In the genomic region with DNA sequence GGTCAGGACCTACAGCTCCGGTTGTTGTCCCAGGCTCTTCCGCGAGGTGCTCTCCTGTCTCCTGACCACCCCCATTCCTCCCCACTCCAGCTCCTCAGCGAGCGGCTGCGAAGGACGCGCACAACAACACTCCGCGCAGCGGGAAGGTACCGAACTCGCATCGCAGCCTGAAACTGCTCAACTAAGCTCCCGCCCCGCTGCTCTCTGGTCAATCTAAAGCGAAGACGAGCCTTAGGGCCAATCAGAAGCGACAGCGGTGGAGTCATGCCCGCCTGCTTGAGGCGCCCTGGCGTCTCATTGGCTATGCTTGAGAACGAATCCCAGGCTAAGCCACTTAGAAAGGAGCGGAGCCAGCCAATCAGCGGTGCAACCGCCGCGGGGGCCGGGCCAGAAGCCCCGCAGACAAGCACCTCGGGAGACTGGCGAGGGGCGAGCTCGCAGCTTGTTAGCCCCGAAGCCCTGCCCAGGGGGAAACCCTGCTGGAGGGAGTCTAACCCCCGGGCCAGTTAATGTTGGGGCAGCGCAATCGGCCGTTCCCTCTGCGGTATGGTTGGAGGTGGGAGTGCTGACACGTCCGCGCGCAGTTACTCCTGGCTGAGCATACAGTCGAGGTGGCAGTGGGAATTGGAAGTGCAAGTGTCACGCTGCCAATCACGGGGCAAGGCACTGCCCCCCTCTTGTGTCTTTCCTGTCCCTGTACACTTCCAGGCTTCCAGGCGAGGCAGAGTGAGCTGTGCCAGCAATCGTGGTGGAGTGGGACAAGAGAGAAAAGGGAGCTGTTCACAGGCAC, we compare ENCODE assay signal across 8 cellular contexts. TPM values are rescaled to one million over a fixed set of nuclear protein-coding genes. Genes with fewer than 3 reads are reported as not detected.
DNase-seq lines count a peak whose midpoint lies in the region; ATAC-seq and TF ChIP-seq lines count a peak whose summit lies in the region.

No MANE protein-coding gene starts in this region.

- H3K27ac Mint-ChIP-seq in activated T-cell treated with anti-CD3 and anti-CD28 coated beads, Interleukin-2, amount 50 U/mL, for 72 hours = peak overlapping the region; percentile 92
- peak overlapping the region; percentile 79 to 98 (median 93) for H3K27ac Mint-ChIP-seq in naive thymus-derived CD4-positive, alpha-beta T cell
- peak overlapping the region; percentile 89 for H3K27ac Mint-ChIP-seq in stimulated activated memory B cell treated with anti-CD40 and anti-IgM and Interleukin-4, amounts not matched to agents 10 μg/mL and 1 μg/mL and 100 μg/mL, for 72 hours

- in situ Hi-C loops in Panc1 (cut with HindIII; ENCODE audit: low pct_unique_long_range_greater_than_20kb, low sequenced_read_pairs) = no loop called here

- peak; percentile 100 for DNase-seq in DMS53 (lab: John Stamatoyannopoulos, UW)
- DNase-seq in Jurkat, Clone E6-1 (ENCODE audit: low read depth, low spot score) = peak; percentile 99
- peak; percentile 94 for DNase-seq in Panc1 (ENCODE audit: low read depth, low spot score)
- DNase-seq in activated T-cell treated with anti-CD3 and anti-CD28 coated beads, Interleukin-2, amount 50 U/mL, for 72 hours = peak; percentile 92 to 95
- peak; percentile 97 for DNase-seq in fibroblast of lung (ENCODE audit: low read depth in 2 of 2)
- DNase-seq in naive thymus-derived CD4-positive, alpha-beta T cell = peak; percentile 66 to 96 (median 90)

- H3K4me3 ChIP-seq in Jurkat, Clone E6-1 (ENCODE audit: low read length) = peak overlapping the region; percentile 75
- H3K4me3 ChIP-seq in Panc1 (ENCODE audit: low read depth in 2 of 2, low read length in 2 of 2) (peak overlapping the region; percentile 68 to 80), fibroblast of lung (replicated peaks in 1 of 4; ENCODE audit: control extremely low read depth in 1 of 4, insufficient read depth in 1 of 4, low read depth in 3 of 4, low read length in 4 of 4) (peak overlapping the region; percentile 47 to 71 (median 54))
- H3K4me3 ChIP-seq in naive thymus-derived CD4-positive, alpha-beta T cell (ENCODE audit: low read length) = peak overlapping the region; percentile 85

- peaks cover 3% of the 10 kb centered on the region in 2 donors for H3K36me3 Mint-ChIP-seq in activated T-cell treated with anti-CD3 and anti-CD28 coated beads, Interleukin-2, amount 50 U/mL, for 72 hours (ENCODE audit: insufficient read depth in 2 of 2)
- peaks cover 0 to 2% (median 0%) of the 10 kb centered on the region in 5 donors for H3K36me3 Mint-ChIP-seq in naive thymus-derived CD4-positive, alpha-beta T cell
- no peaks in the 10 kb centered on the region for H3K36me3 Mint-ChIP-seq in stimulated activated memory B cell treated with anti-CD40 and anti-IgM and Interleukin-4, amounts not matched to agents 10 μg/mL and 1 μg/mL and 100 μg/mL, for 72 hours

- peaks cover 31% of the 10 kb centered on the region for H3K4me1 Mint-ChIP-seq in activated T-cell treated with anti-CD3 and anti-CD28 coated beads, Interleukin-2, amount 50 U/mL, for 72 hours (ENCODE audit: low read depth)
- H3K4me1 Mint-ChIP-seq in naive thymus-derived CD4-positive, alpha-beta T cell = peaks cover 5 to 22% (median 6%) of the 10 kb centered on the region in 7 donors
- peaks cover 7% of the 10 kb centered on the region for H3K4me1 Mint-ChIP-seq in stimulated activated memory B cell treated with anti-CD40 and anti-IgM and Interleukin-4, amounts not matched to agents 10 μg/mL and 1 μg/mL and 100 μg/mL, for 72 hours

- H3K27ac ChIP-seq in Panc1 (ENCODE audit: low read length) (peak overlapping the region; percentile 78), fibroblast of lung (ENCODE audit: insufficient read depth, low read length) (no peak overlapping the region)
- peak overlapping the region; percentile 66 for H3K27ac ChIP-seq in naive thymus-derived CD4-positive, alpha-beta T cell (ENCODE audit: low read depth, low read length)

- peak overlapping the region; percentile 99 for H2AFZ ChIP-seq in fibroblast of lung (ENCODE audit: low read length)

- H3K79me2 ChIP-seq in fibroblast of lung (ENCODE audit: control insufficient read depth, insufficient read depth, low read length) = no peaks in the 10 kb centered on the region

- no TSS peak for BruUV-seq in Panc1 (replicated peaks; lab: Mats Ljungman, UMichigan)

- H3K9ac ChIP-seq in fibroblast of lung (ENCODE audit: insufficient read depth, low read length) = no peak overlapping the region

- H3K36me3 ChIP-seq in Panc1 (ENCODE audit: control insufficient read depth, insufficient read depth, low read length) = no peaks in the 10 kb centered on the region
- no peaks in the 10 kb centered on the region for H3K36me3 ChIP-seq in fibroblast of lung (ENCODE audit: control insufficient read depth, insufficient read depth, low read length)
- no peaks in the 10 kb centered on the region for H3K36me3 ChIP-seq in naive thymus-derived CD4-positive, alpha-beta T cell (ENCODE audit: control insufficient read depth in 2 of 3, insufficient read depth in 3 of 3, low read length in 3 of 3)

- H3K4me3 Mint-ChIP-seq in activated T-cell treated with anti-CD3 and anti-CD28 coated beads, Interleukin-2, amount 50 U/mL, for 72 hours = peak overlapping the region; percentile 94 to 97
- peak overlapping the region; percentile 88 to 100 (median 96) for H3K4me3 Mint-ChIP-seq in naive thymus-derived CD4-positive, alpha-beta T cell
- H3K4me3 Mint-ChIP-seq in stimulated activated memory B cell treated with anti-CD40 and anti-IgM and Interleukin-4, amounts not matched to agents 10 μg/mL and 1 μg/mL and 100 μg/mL, for 72 hours = peak overlapping the region; percentile 87

- TF ChIP-seq CTCF in Panc1 (IDR thresholded peaks at IDR 0.05) (no peak), fibroblast of lung (conservative IDR thresholded peaks at IDR 0.05 in 1 of 2, IDR thresholded peaks at IDR 0.05 in 1 of 2; ENCODE audit: low read depth in 1 of 2, low read length in 2 of 2) (no peak)

- H3K9me3 Mint-ChIP-seq in activated T-cell treated with anti-CD3 and anti-CD28 coated beads, Interleukin-2, amount 50 U/mL, for 72 hours = peaks cover 0 to 2% of the 10 kb centered on the region in 2 donors
- H3K9me3 Mint-ChIP-seq in naive thymus-derived CD4-positive, alpha-beta T cell = peaks cover 0 to 3% (median 0%) of the 10 kb centered on the region in 11 donors
- H3K9me3 Mint-ChIP-seq in stimulated activated memory B cell treated with anti-CD40 and anti-IgM and Interleukin-4, amounts not matched to agents 10 μg/mL and 1 μg/mL and 100 μg/mL, for 72 hours = no peaks in the 10 kb centered on the region

- H3K4me1 ChIP-seq in Panc1 (ENCODE audit: control insufficient read depth, insufficient read depth, low read length) (0 out of 2 replicates have a peak, but pooled peaks cover 5% of the 10 kb centered on the region), fibroblast of lung (ENCODE audit: control insufficient read depth, extremely low read depth, insufficient read depth, low read length) (no peaks in the 10 kb centered on the region)
- H3K4me1 ChIP-seq in naive thymus-derived CD4-positive, alpha-beta T cell (ENCODE audit: control insufficient read depth in 2 of 2, insufficient read depth in 2 of 2, low read length in 2 of 2) = no peaks in the 10 kb centered on the region

- ATAC-seq in GM21717 (IDR thresholded peaks at IDR 0.05; ENCODE audit: unreplicated experiment) (peak; percentile 84), Panc1 (peak; percentile 99)
- ATAC-seq in activated T-cell treated with anti-CD3 and anti-CD28 coated beads, Interleukin-2, amount 50 U/mL, for 72 hours (replicated peaks in 1 of 2) = peak; percentile 99
- peak; percentile 100 for ATAC-seq in naive thymus-derived CD4-positive, alpha-beta T cell
- peak; percentile 100 for ATAC-seq in stimulated activated memory B cell treated with anti-CD40 and anti-IgM and Interleukin-4, amounts not matched to agents 10 μg/mL and 1 μg/mL and 100 μg/mL, for 72 hours

- POLR2A ChIA-PET in Panc1 (lab: Charles Lee) = interaction anchor here (0.5 to 0.9 kb wide), 7 partner anchors 11 to 191 kb away, joined by 3 to 7 read pairs (median 5); a partner anchor contains a TSS
- POLR2A ChIA-PET in naive thymus-derived CD4-positive, alpha-beta T cell (lab: Charles Lee) = interaction anchor here (0.6 to 2.4 kb wide), 18 partner anchors 10 to 1506 kb away, joined by 3 to 20 read pairs (median 4); a partner anchor contains a TSS

- CTCF ChIA-PET in Panc1 (lab: Charles Lee) = interaction anchor here (0.7 to 1.4 kb wide), 4 partner anchors 8 to 124 kb away, joined by 3 to 9 read pairs (median 3); no protein-coding TSS in a partner anchor
- CTCF ChIA-PET in naive thymus-derived CD4-positive, alpha-beta T cell (lab: Charles Lee) = interaction anchor here (0.6 to 2.6 kb wide), 8 partner anchors 8 to 191 kb away, joined by 3 to 11 read pairs (median 4); no protein-coding TSS in a partner anchor

- H3K4me2 ChIP-seq in fibroblast of lung (ENCODE audit: extremely low read depth, insufficient read depth, low read length) = peak overlapping the region; percentile 73

- H3K9me3 ChIP-seq in Panc1 (ENCODE audit: control insufficient read depth, insufficient read depth, low read depth, low read length) (no peaks in the 10 kb centered on the region), fibroblast of lung (ENCODE audit: control insufficient read depth, insufficient read depth, low read depth, low read length) (no peaks in the 10 kb centered on the region)
- no peaks in the 10 kb centered on the region for H3K9me3 ChIP-seq in naive thymus-derived CD4-positive, alpha-beta T cell (ENCODE audit: control insufficient read depth in 2 of 3, low read length in 3 of 3)

- no peaks in the 10 kb centered on the region for H3K27me3 Mint-ChIP-seq in activated T-cell treated with anti-CD3 and anti-CD28 coated beads, Interleukin-2, amount 50 U/mL, for 72 hours (ENCODE audit: low read depth)
- peaks cover 0 to 4% (median 0%) of the 10 kb centered on the region in 5 donors for H3K27me3 Mint-ChIP-seq in naive thymus-derived CD4-positive, alpha-beta T cell
- H3K27me3 Mint-ChIP-seq in stimulated activated memory B cell treated with anti-CD40 and anti-IgM and Interleukin-4, amounts not matched to agents 10 μg/mL and 1 μg/mL and 100 μg/mL, for 72 hours = no peaks in the 10 kb centered on the region

- intact Hi-C loops in Panc1 (cut with micrococcal nuclease; ENCODE audit: unreplicated experiment) = no loop called here
- intact Hi-C loops in naive thymus-derived CD4-positive, alpha-beta T cell (cut with micrococcal nuclease) = loop anchor here (1.0 to 5.0 kb wide), 13 partner anchors 9 to 352 kb away; a partner anchor contains a TSS

- no peaks in the 10 kb centered on the region for H4K20me1 ChIP-seq in fibroblast of lung (ENCODE audit: control insufficient read depth, extremely low read depth, insufficient read depth, low read length)

- H3K27me3 ChIP-seq in Panc1 (ENCODE audit: control insufficient read depth, insufficient read depth, low read length) = no peaks in the 10 kb centered on the region
- H3K27me3 ChIP-seq in fibroblast of lung (ENCODE audit: control insufficient read depth, insufficient read depth, low read length) = no peaks in the 10 kb centered on the region
- no peaks in the 10 kb centered on the region for H3K27me3 ChIP-seq in naive thymus-derived CD4-positive, alpha-beta T cell (ENCODE audit: control insufficient read depth in 2 of 2, insufficient read depth in 2 of 2, low read length in 2 of 2)

RNA-seq across cellular contexts. Expression of a gene that starts 1.9 kb away (rescaled TPM):
- not detected for polyA plus RNA-seq in Jurkat, Clone E6-1 (2012; ENCODE audit: insufficient read depth, insufficient read length)
- not detected for total RNA-seq in Panc1 (2021; ENCODE audit: unreplicated experiment)
- polyA plus RNA-seq in Panc1 (2012; ENCODE audit: insufficient read length) = 0.53 TPM
- 100 to 1,000 TPM; 147 to 192 TPM for total RNA-seq in activated T-cell treated with anti-CD3 and anti-CD28 coated beads, Interleukin-2, amount 50 U/mL, for 72 hours
- not detected in 2 replicates for total RNA-seq in fibroblast of lung
- not detected in 2 replicates for polyA plus RNA-seq in fibroblast of lung
- polyA plus RNA-seq in fibroblast of lung (2012) = not detected in 2 replicates
- not detected in 2 replicates for polyA minus RNA-seq in fibroblast of lung (ENCODE audit: low replicate concordance)
- 10 to 100 TPM in 1 of 5 experiments, 1 to 10 TPM in 1, under 1 TPM in 2, not detected in 1; 0.35 to 41.6 (median 1.0) TPM for total RNA-seq in naive thymus-derived CD4-positive, alpha-beta T cell
- polyA plus RNA-seq in naive thymus-derived CD4-positive, alpha-beta T cell = not detected

RNA-seq across cellular contexts. Expression of a gene that starts 15.4 kb away (rescaled TPM):
- polyA plus RNA-seq in Jurkat, Clone E6-1 (2012; ENCODE audit: insufficient read depth, insufficient read length) = 39.4 TPM
- total RNA-seq in Panc1 (2021; ENCODE audit: unreplicated experiment) (68.8 TPM), fibroblast of lung (3.9 and 5.4 TPM in 2 replicates)
- 73.8 TPM for polyA plus RNA-seq in Panc1 (2012; ENCODE audit: insufficient read length)
- 10 to 100 TPM; 63.0 to 71.5 TPM for total RNA-seq in activated T-cell treated with anti-CD3 and anti-CD28 coated beads, Interleukin-2, amount 50 U/mL, for 72 hours
- 7.4 and 12.5 TPM in 2 replicates for polyA plus RNA-seq in fibroblast of lung
- polyA plus RNA-seq in fibroblast of lung (2012) = 12.3 and 17.3 TPM in 2 replicates
- 60.2 and 93.0 TPM in 2 replicates for polyA minus RNA-seq in fibroblast of lung (ENCODE audit: low replicate concordance)
- 10 to 100 TPM; 64.2 to 79.8 (median 77.3) TPM for total RNA-seq in naive thymus-derived CD4-positive, alpha-beta T cell
- 1 to 10 TPM in 1 of 2 donors, under 1 TPM in 1; 0.60 to 3.2 TPM for polyA plus RNA-seq in naive thymus-derived CD4-positive, alpha-beta T cell

RNA-seq across cellular contexts. Expression of a gene that starts 36.1 kb away (rescaled TPM):
- polyA plus RNA-seq in Jurkat, Clone E6-1 (2012; ENCODE audit: insufficient read depth, insufficient read length) = not detected
- total RNA-seq in Panc1 (2021; ENCODE audit: unreplicated experiment) = 0.67 TPM
- 3.1 TPM for polyA plus RNA-seq in Panc1 (2012; ENCODE audit: insufficient read length)
- under 1 TPM; 0.86 to 0.93 TPM for total RNA-seq in activated T-cell treated with anti-CD3 and anti-CD28 coated beads, Interleukin-2, amount 50 U/mL, for 72 hours
- not detected in 2 replicates for total RNA-seq in fibroblast of lung
- 0.06 and 0.27 TPM in 2 replicates for polyA plus RNA-seq in fibroblast of lung
- 0.13 and 0.30 TPM in 2 replicates for polyA plus RNA-seq in fibroblast of lung (2012)
- not detected in 2 replicates for polyA minus RNA-seq in fibroblast of lung (ENCODE audit: low replicate concordance)
- total RNA-seq in naive thymus-derived CD4-positive, alpha-beta T cell = 1 to 10 TPM in 1 of 5 experiments, under 1 TPM in 1, not detected in 3; 0.41 to 1.3 TPM
- polyA plus RNA-seq in naive thymus-derived CD4-positive, alpha-beta T cell = not detected

RNA-seq across cellular contexts. Expression of a gene that starts 39.8 kb away (rescaled TPM):
- 9.3 TPM for polyA plus RNA-seq in Jurkat, Clone E6-1 (2012; ENCODE audit: insufficient read depth, insufficient read length)
- total RNA-seq in Panc1 (2021; ENCODE audit: unreplicated experiment) = 12.5 TPM
- polyA plus RNA-seq in Panc1 (2012; ENCODE audit: insufficient read length) = 7.4 TPM
- 100 to 1,000 TPM; 253 to 274 TPM for total RNA-seq in activated T-cell treated with anti-CD3 and anti-CD28 coated beads, Interleukin-2, amount 50 U/mL, for 72 hours
- total RNA-seq in fibroblast of lung = 0.17 and 0.51 TPM in 2 replicates
- polyA plus RNA-seq in fibroblast of lung = 0.75 and 2.1 TPM in 2 replicates
- polyA plus RNA-seq in fibroblast of lung (2012) = 2.0 and 6.1 TPM in 2 replicates
- 0.98 and 22.0 TPM in 2 replicates for polyA minus RNA-seq in fibroblast of lung (ENCODE audit: low replicate concordance)
- total RNA-seq in naive thymus-derived CD4-positive, alpha-beta T cell = 100 to 1,000 TPM in 2 of 5 experiments, 10 to 100 TPM in 3; 61.4 to 113 (median 62.8) TPM
- polyA plus RNA-seq in naive thymus-derived CD4-positive, alpha-beta T cell = 100 to 1,000 TPM in 1 of 2 donors, 10 to 100 TPM in 1; 99.5 to 107 TPM

RNA-seq across cellular contexts. Expression of a gene that starts 42.8 kb away (rescaled TPM):
- 48.2 TPM for polyA plus RNA-seq in Jurkat, Clone E6-1 (2012; ENCODE audit: insufficient read depth, insufficient read length)
- total RNA-seq in Panc1 (2021; ENCODE audit: unreplicated experiment) = 29.8 TPM
- 36.5 TPM for polyA plus RNA-seq in Panc1 (2012; ENCODE audit: insufficient read length)
- 10 to 100 TPM; 71.0 to 83.6 TPM for total RNA-seq in activated T-cell treated with anti-CD3 and anti-CD28 coated beads, Interleukin-2, amount 50 U/mL, for 72 hours
- 5.9 and 9.1 TPM in 2 replicates for total RNA-seq in fibroblast of lung
- polyA plus RNA-seq in fibroblast of lung = 11.9 and 13.8 TPM in 2 replicates
- polyA plus RNA-seq in fibroblast of lung (2012) = 11.6 and 13.2 TPM in 2 replicates
- 6.2 and 9.7 TPM in 2 replicates for polyA minus RNA-seq in fibroblast of lung (ENCODE audit: low replicate concordance)
- 10 to 100 TPM; 33.7 to 86.8 (median 68.6) TPM for total RNA-seq in naive thymus-derived CD4-positive, alpha-beta T cell
- 10 to 100 TPM; 75.7 to 89.7 TPM for polyA plus RNA-seq in naive thymus-derived CD4-positive, alpha-beta T cell
